Comparison of ENCODE assay signal across 9 cellular contexts in genomic region chrX:24146283-24146865, GRCh38. TPM values are rescaled to one million over a fixed set of nuclear protein-coding genes. Genes with fewer than 3 reads are reported as not detected.
DNase-seq lines count a peak whose midpoint lies in the region; TF ChIP-seq lines count a peak whose summit lies in the region.
"Had no signal": no experiment of that assay in that cellular context is flagged by ENCODE, and none has a peak within 500 bp of the region (broad histone marks: within the 10 kb centered on the region; RNA-seq: fewer than 3 reads in every experiment).

No MANE protein-coding gene starts in this region.

- H2AFZ ChIP-seq in hepatocyte = no peak overlapping the region

- peaks cover 9% of the 10 kb centered on the region for H4K20me1 ChIP-seq in hepatocyte (ENCODE audit: insufficient read depth, poor library complexity, severe bottlenecking)

- H3K27me3 Mint-ChIP-seq in glutamatergic neuron (ENCODE audit: unreplicated experiment) = no peaks in the 10 kb centered on the region

- H3K4me1 Mint-ChIP-seq in glutamatergic neuron (ENCODE audit: low read depth, unreplicated experiment) = peaks cover 16% of the 10 kb centered on the region

- H3K9me3 Mint-ChIP-seq in glutamatergic neuron (ENCODE audit: unreplicated experiment) = peaks cover 4% of the 10 kb centered on the region

- H3K4me1 ChIP-seq in hepatocyte (ENCODE audit: insufficient read depth) (peaks cover 45% of the 10 kb centered on the region), stomach smooth muscle (ENCODE audit: control insufficient read depth, insufficient read depth, low read length) (peaks cover 11% of the 10 kb centered on the region)

- WGBS in hepatocyte (ENCODE audit: low lambda C conversion rate, missing lambda C conversion rate) = 10% methylated on average over 6 of the region's 6 CpGs

- H3K4me3 ChIP-seq in SK-N-MC (peak overlapping the region; percentile 62), hepatocyte (no peak overlapping the region), stomach smooth muscle (ENCODE audit: low read length in 2 of 2) (peak overlapping the region in 1 of 2 donors; percentile 30), WERI-Rb-1 (ENCODE audit: low read depth, low read length) (no peak overlapping the region)
- H3K4me3 ChIP-seq: lung had no signal

- no peak overlapping the region for H3K4me3 Mint-ChIP-seq in glutamatergic neuron (ENCODE audit: unreplicated experiment)

- H3K9me3 ChIP-seq in SK-N-MC (ENCODE audit: low read depth, low read length) (no peaks in the 10 kb centered on the region), hepatocyte (ENCODE audit: low read depth) (no peaks in the 10 kb centered on the region), stomach smooth muscle (ENCODE audit: control insufficient read depth in 2 of 2, low read length in 2 of 2) (no peaks in the 10 kb centered on the region), WERI-Rb-1 (ENCODE audit: severe bottlenecking) (no peaks in the 10 kb centered on the region)

- H3K36me3 ChIP-seq in SK-N-MC (ENCODE audit: insufficient read depth, low read length) = no peaks in the 10 kb centered on the region; the same call in 1 of the 2 replicates
- H3K36me3 ChIP-seq in hepatocyte (replicated peaks; ENCODE audit: insufficient read depth, low read depth) = no peaks in the 10 kb centered on the region
- no peaks in the 10 kb centered on the region for H3K36me3 ChIP-seq in stomach smooth muscle (ENCODE audit: control insufficient read depth in 2 of 2, insufficient read depth in 2 of 2, low read length in 2 of 2)
- H3K36me3 ChIP-seq in WERI-Rb-1 = peaks cover 3% of the 10 kb centered on the region; the same call in 1 of the 2 replicates

- TF ChIP-seq CTCF in hepatocyte (IDR thresholded peaks at IDR 0.05; ENCODE audit: poor library complexity) (no peak), glutamatergic neuron (IDR thresholded peaks at IDR 0.05; ENCODE audit: partially characterized antibody, unreplicated experiment) (no peak), WERI-Rb-1 (IDR thresholded peaks at IDR 0.05; ENCODE audit: low read depth, low read length) (no peak)

- DNase-seq in NCI-H82 (lab: John Stamatoyannopoulos, UW) (peak; percentile 26), NCI-H82 treated with DMSO at 0.1 percent for 48 hours (lab: John Stamatoyannopoulos, UW; ENCODE audit: unreplicated experiment) (no peak), SK-N-MC (ENCODE audit: low read depth, low spot score) (no peak), hepatocyte (ENCODE audit: low spot score) (no peak), Kasumi-1 (lab: John Stamatoyannopoulos, UW) (no peak), glutamatergic neuron (no peak), WERI-Rb-1 (no peak)

- no peak overlapping the region for H3K27ac Mint-ChIP-seq in glutamatergic neuron (ENCODE audit: unreplicated experiment)

- H3K9me2 ChIP-seq in hepatocyte (replicated peaks; ENCODE audit: insufficient read depth) = no peaks in the 10 kb centered on the region

- H3K4me2 ChIP-seq in hepatocyte = peak overlapping the region; percentile 60

- H3K9ac ChIP-seq in SK-N-MC (ENCODE audit: insufficient read length) (peak overlapping the region; percentile 70), stomach smooth muscle (ENCODE audit: low read length in 2 of 2) (peak overlapping the region; percentile 21 to 31)

- no peaks in the 10 kb centered on the region for H3K27me3 ChIP-seq in hepatocyte
- H3K27me3 ChIP-seq in stomach smooth muscle (ENCODE audit: control insufficient read depth in 1 of 2, insufficient read depth in 2 of 2, low read length in 2 of 2) = no peaks in the 10 kb centered on the region
- no peaks in the 10 kb centered on the region for H3K27me3 ChIP-seq in WERI-Rb-1 (ENCODE audit: insufficient read depth, low read depth, severe bottlenecking)

- H3K27ac ChIP-seq in SK-N-MC = peak overlapping the region; percentile 98
- peak overlapping the region; percentile 100 for H3K27ac ChIP-seq in hepatocyte
- H3K27ac ChIP-seq in stomach smooth muscle (ENCODE audit: low read length) = peak overlapping the region; percentile 91
- H3K27ac ChIP-seq in WERI-Rb-1 = no peak overlapping the region

- H3K79me2 ChIP-seq in hepatocyte = peaks cover 10% of the 10 kb centered on the region

- no peaks in the 10 kb centered on the region for H3K36me3 Mint-ChIP-seq in glutamatergic neuron (ENCODE audit: unreplicated experiment)

RNA-seq across cellular contexts. Expression of gene ZFX, which starts 3.2 kb away (rescaled TPM):
- total RNA-seq in hepatocyte = 71.7 and 74.0 TPM in 2 replicates
- polyA plus RNA-seq in hepatocyte = 28.4 and 31.5 TPM in 2 replicates
- 33.9 TPM for total RNA-seq in glutamatergic neuron (ENCODE audit: unreplicated experiment)
